Comparison of ENCODE assay signal across 1 cellular context in genomic region chr7:99579956-99580777, GRCh38.
TF ChIP-seq lines count a peak whose summit lies in the region.

No MANE protein-coding gene starts in this region.

TF ChIP-seq in endothelial cell of umbilical vein, 7 proteins besides CTCF, POLR2A, EP300 and RAD21:
- TF ChIP-seq JUN (IDR thresholded peaks at IDR 0.05; ENCODE audit: borderline replicate concordance, insufficient read depth, insufficient read length, low read depth) (no peak), MAX (IDR thresholded peaks at IDR 0.05; ENCODE audit: insufficient read depth, insufficient read length) (no peak), EZH2 (IDR thresholded peaks at IDR 0.05; ENCODE audit: borderline replicate concordance, low read depth, low read length, severe bottlenecking) (peak; percentile 38)
TF ChIP-seq in endothelial cell of umbilical vein: peak in this region for 1.
